ENCODE assay signal across 20 cellular contexts in the genomic region with DNA sequence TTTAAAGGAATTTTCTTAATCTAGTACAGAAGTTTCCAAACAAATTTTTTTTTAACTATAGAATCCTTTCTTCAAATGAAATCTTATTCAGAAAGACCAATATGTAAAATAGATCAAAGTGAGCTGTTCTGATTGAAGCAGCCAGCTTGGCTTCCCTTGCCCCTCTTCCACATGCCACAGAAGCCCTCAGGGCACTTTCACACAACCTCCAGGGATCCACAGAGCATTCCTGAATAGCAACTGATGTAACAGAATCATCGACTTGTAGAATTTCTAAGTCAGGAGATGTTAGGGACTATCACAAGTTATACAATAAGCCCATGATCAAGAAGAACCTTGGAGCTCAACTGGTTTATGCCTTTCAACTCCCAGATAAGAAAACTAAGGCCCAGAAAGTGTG.
"Had no signal": no experiment of that assay in that cellular context is flagged by ENCODE, and none has a peak within 500 bp of the region (broad histone marks: within the 10 kb centered on the region; RNA-seq: fewer than 3 reads in every experiment).

No MANE protein-coding gene starts in this region.

- H3K27me3 ChIP-seq: dorsolateral prefrontal cortex, gastrocnemius medialis, neutrophil, right atrium auricular region, sigmoid colon, stomach had no signal

- H3K9me3 ChIP-seq: gastrocnemius medialis, neutrophil, right atrium auricular region, sigmoid colon, stomach, thoracic aorta had no signal

- H3K36me3 ChIP-seq: gastrocnemius medialis, neutrophil, right atrium auricular region, sigmoid colon, stomach, thoracic aorta had no signal

- H3K9me3 Mint-ChIP-seq: nephron progenitor cell had no signal

- H3K27ac ChIP-seq: dorsolateral prefrontal cortex, gastrocnemius medialis, neutrophil, right atrium auricular region, sigmoid colon, skin epidermis, stomach, thoracic aorta had no signal

- H3K4me1 ChIP-seq: gastrocnemius medialis, right atrium auricular region, sigmoid colon, stomach had no signal

- H3K27me3 Mint-ChIP-seq: naive thymus-derived CD4-positive, alpha-beta T cell had no signal

- DNase-seq: cortex of kidney; dorsolateral prefrontal cortex; effector CD8-positive, alpha-beta T cell; gastrocnemius medialis; left colon; left ventricle myocardium superior; mesenchymal stem cell; naive thymus-derived CD4-positive, alpha-beta T cell; nephron progenitor cell; sigmoid colon; stimulated activated CD4-positive, alpha-beta T cell treated with anti-CD3 and anti-CD28 coated beads, Interleukin-12 subunit alpha, Interleukin-12 subunit beta, amount 100 ng/mL, for 4 hours; stimulated activated naive CD4-positive, alpha-beta T cell; stomach; substantia nigra; trophoblast cell had no signal

- H3K36me3 Mint-ChIP-seq: naive thymus-derived CD4-positive, alpha-beta T cell had no signal

- H3K27ac Mint-ChIP-seq: naive thymus-derived CD4-positive, alpha-beta T cell; nephron progenitor cell had no signal

- H3K4me3 ChIP-seq: dorsolateral prefrontal cortex, gastrocnemius medialis, lung, right atrium auricular region, sigmoid colon, skin epidermis, stomach, thoracic aorta had no signal

- H3K4me1 Mint-ChIP-seq: nephron progenitor cell had no signal

- H3K4me3 Mint-ChIP-seq: naive thymus-derived CD4-positive, alpha-beta T cell; nephron progenitor cell had no signal
